Comparison of ENCODE assay signal across 21 cellular contexts in genomic region chr1:223225481-223225880, GRCh38.
A peak's percentile ranks its signal among the peaks of the same experiment; 100 is the strongest.
DNase-seq lines count a peak whose midpoint lies in the region; ATAC-seq, FAIRE-seq and TF ChIP-seq lines count a peak whose summit lies in the region.
"Had no signal": no experiment of that assay in that cellular context is flagged by ENCODE, and none has a peak within 500 bp of the region (broad histone marks: within the 10 kb centered on the region; RNA-seq: fewer than 3 reads in every experiment).

No MANE protein-coding gene starts in this region.

- in situ Hi-C loops in HepG2 (cut with HindIII; ENCODE audit: extremely low pct_ligation_motif_present, low pct_unique_long_range_greater_than_20kb): no loop called here

- H4K20me1 ChIP-seq in HepG2 (ENCODE audit: insufficient read depth, low read length): no peaks in the 10 kb centered on the region
- H4K20me1 ChIP-seq: BLaER1 treated with 17β-estradiol and CSF1 and Interleukin-3, amounts not matched to agents 10 nM and 100 nM had no signal

- no peak overlapping the region for H3K9ac ChIP-seq in HepG2 (ENCODE audit: insufficient read depth, low read depth, low read length)
- H3K9ac ChIP-seq: BLaER1 treated with 17β-estradiol and CSF1 and Interleukin-3, amounts not matched to agents 10 nM and 100 nM had no signal

- H3K4me1 Mint-ChIP-seq in endothelial cell (ENCODE audit: unreplicated experiment) (no peaks in the 10 kb centered on the region), nephron progenitor cell (no peaks in the 10 kb centered on the region), type B pancreatic cell (ENCODE audit: unreplicated experiment) (no peaks in the 10 kb centered on the region)

- no peak overlapping the region for H2AFZ ChIP-seq in HepG2 (ENCODE audit: low read length)

- no peak overlapping the region for H3K27ac Mint-ChIP-seq in endothelial cell (ENCODE audit: unreplicated experiment)
- H3K27ac Mint-ChIP-seq in nephron progenitor cell: peak overlapping the region; percentile 12
- H3K27ac Mint-ChIP-seq in type B pancreatic cell: no peak overlapping the region

- WGBS in HepG2 (ENCODE audit: low lambda C conversion rate): 27% methylated on average over 6 of the region's 6 CpGs
- 73 to 83% (median 81%) methylated on average over 6 of the region's 6 CpGs for whole genome bisulfite sequencing in spleen, 5 donors

- no peaks in the 10 kb centered on the region for H3K4me1 ChIP-seq in BE2C
- no peaks in the 10 kb centered on the region for H3K4me1 ChIP-seq in HepG2 (ENCODE audit: insufficient read depth, low read length)
- no peaks in the 10 kb centered on the region for H3K4me1 ChIP-seq in spleen
- H3K4me1 ChIP-seq: A549; BLaER1 treated with 17β-estradiol and CSF1 and Interleukin-3, amounts not matched to agents 10 nM and 100 nM; HAP-1 had no signal

- no peaks in the 10 kb centered on the region for H3K79me2 ChIP-seq in HepG2 (ENCODE audit: insufficient read depth, low read length)

- no peak for TF ChIP-seq RAD21 in HepG2 (CRISPR knock-in tag; IDR thresholded peaks at IDR 0.05)

- no peak for FAIRE-seq in HepG2 (lab: Jason Lieb, UNC)
- FAIRE-seq: A549, GM12878, H1 had no signal

- no peak overlapping the region for H3K27ac ChIP-seq in HepG2 (ENCODE audit: extremely low read length, insufficient read depth, low read length)
- no peak overlapping the region for H3K27ac ChIP-seq in spleen
- H3K27ac ChIP-seq: 22Rv1; A549; BLaER1 treated with 17β-estradiol and CSF1 and Interleukin-3, amounts not matched to agents 10 nM and 100 nM had no signal

- TF ChIP-seq CTCF in endothelial cell (IDR thresholded peaks at IDR 0.05; ENCODE audit: unreplicated experiment) (no peak), nephron progenitor cell (IDR thresholded peaks at IDR 0.05) (no peak), type B pancreatic cell (conservative IDR thresholded peaks at IDR 0.05) (no peak), BE2C (IDR thresholded peaks at IDR 0.05; ENCODE audit: low read depth, low read length) (no peak), HepG2 (CRISPR knock-in tag; IDR thresholded peaks at IDR 0.05) (no peak), spleen (IDR thresholded peaks at IDR 0.05 in 8 of 11, conservative IDR thresholded peaks at IDR 0.05 in 3 of 11) (no peak)

- H3K9me3 ChIP-seq in BE2C: no peaks in the 10 kb centered on the region
- H3K9me3 ChIP-seq in HepG2 (ENCODE audit: low read length): no peaks in the 10 kb centered on the region
- H3K9me3 ChIP-seq in spleen: no peaks in the 10 kb centered on the region
- H3K9me3 ChIP-seq: A549; BLaER1 treated with 17β-estradiol and CSF1 and Interleukin-3, amounts not matched to agents 10 nM and 100 nM; HAP-1 had no signal

- CTCF ChIA-PET in HepG2 (lab: Yijun Ruan, JAX; ENCODE audit: low intra/inter-chr PET ratio, low total read pairs): no interaction called here

- H3K27me3 ChIP-seq in BE2C (peaks cover 5% of the 10 kb centered on the region; the same call in 1 of the 2 replicates), HepG2 (ENCODE audit: control insufficient read depth in 1 of 2, insufficient read depth in 2 of 2, low read length in 2 of 2) (peaks cover 0 to 11% of the 10 kb centered on the region in 2 experiments; a peak in 3 of 5 replicates), spleen (replicated peaks in 1 of 7) (peaks cover 0 to 3% (median 0%) of the 10 kb centered on the region in 7 donors)
- H3K27me3 ChIP-seq: BLaER1 treated with 17β-estradiol and CSF1 and Interleukin-3, amounts not matched to agents 10 nM and 100 nM had no signal

- H3K4me3 Mint-ChIP-seq in endothelial cell (ENCODE audit: unreplicated experiment) (peak overlapping the region; percentile 26), nephron progenitor cell (no peak overlapping the region), type B pancreatic cell (no peak overlapping the region)
- H3K4me3 Mint-ChIP-seq: CD4-positive, CD25-positive, alpha-beta regulatory T cell; CD8-positive, alpha-beta memory T cell had no signal

- ATAC-seq in HepG2: no peak
- ATAC-seq: A549, GM12878 had no signal

- H3K4me3 ChIP-seq in BE2C (ENCODE audit: low read depth, low read length): no peak overlapping the region
- no peak overlapping the region for H3K4me3 ChIP-seq in HepG2 (replicated peaks in 1 of 3; ENCODE audit: insufficient read depth in 1 of 3, low read depth in 2 of 3, low read length in 3 of 3)
- H3K4me3 ChIP-seq in spleen: no peak overlapping the region
- H3K4me3 ChIP-seq: A549; BLaER1 treated with 17β-estradiol and CSF1 and Interleukin-3, amounts not matched to agents 10 nM and 100 nM; GM12878; HAP-1 had no signal

- TF ChIP-seq POLR2A in HepG2 (IDR thresholded peaks at IDR 0.05; ENCODE audit: insufficient read depth in 1 of 2, low read depth in 2 of 2, low read length in 2 of 2): no peak
- no peak for TF ChIP-seq POLR2A in spleen (IDR thresholded peaks at IDR 0.05)

- no TSS peak for BruUV-seq in HepG2 (replicated peaks; lab: Mats Ljungman, UMichigan)

- intact Hi-C loops in HepG2 (cut with micrococcal nuclease; ENCODE audit: unreplicated experiment): no loop called here
- intact Hi-C loops in spleen (cut with DNase I; ENCODE audit: low total_unique reads): no loop called here

- no peaks in the 10 kb centered on the region for H3K9me3 Mint-ChIP-seq in endothelial cell (ENCODE audit: unreplicated experiment)
- peaks cover 3% of the 10 kb centered on the region for H3K9me3 Mint-ChIP-seq in nephron progenitor cell
- no peaks in the 10 kb centered on the region for H3K9me3 Mint-ChIP-seq in type B pancreatic cell

- DNase-seq in activated CD8-positive, alpha-beta memory T cell treated with anti-CD3 and anti-CD28 coated beads for 24 hours: peak; percentile 30
- DNase-seq in activated CD8-positive, alpha-beta memory T cell treated with anti-CD3 and anti-CD28 coated beads, Interleukin-2, amount 50 U/mL, for 4 hours: no peak
- DNase-seq in endothelial cell (ENCODE audit: low spot score) (no peak), nephron progenitor cell (no peak), type B pancreatic cell (ENCODE audit: extremely low spot score, unreplicated experiment) (peak; percentile 42), BE2C (no peak), HepG2 (ENCODE audit: low spot score) (no peak), spleen (no peak)
- DNase-seq: CD4-positive, CD25-positive, alpha-beta regulatory T cell; CD8-positive, alpha-beta memory T cell; COR-L47; DMS 273 treated with DMSO at 0.1 percent for 48 hours; DMS53; DND-41; EL had no signal

- H3K4me2 ChIP-seq in HepG2 (ENCODE audit: low read depth, low read length): no peak overlapping the region
- H3K4me2 ChIP-seq: A549; BLaER1 treated with 17β-estradiol and CSF1 and Interleukin-3, amounts not matched to agents 10 nM and 100 nM had no signal

- no peak for TF ChIP-seq EP300 in HepG2 (IDR thresholded peaks at IDR 0.05; ENCODE audit: low read depth in 2 of 2, low read length in 2 of 2)
- no peak for TF ChIP-seq EP300 in HepG2 (CRISPR knock-in tag; IDR thresholded peaks at IDR 0.05; ENCODE audit: borderline replicate concordance)

- no peaks in the 10 kb centered on the region for H3K36me3 ChIP-seq in BE2C
- no peaks in the 10 kb centered on the region for H3K36me3 ChIP-seq in HepG2 (replicated peaks in 1 of 2; ENCODE audit: control insufficient read depth in 1 of 2, insufficient read depth in 2 of 2, low read length in 2 of 2)
- H3K36me3 ChIP-seq in spleen: no peaks in the 10 kb centered on the region
- H3K36me3 ChIP-seq: BLaER1 treated with 17β-estradiol and CSF1 and Interleukin-3, amounts not matched to agents 10 nM and 100 nM; HAP-1 had no signal

- H3K36me3 Mint-ChIP-seq in endothelial cell (ENCODE audit: low read depth, unreplicated experiment) (peaks cover 17% of the 10 kb centered on the region), nephron progenitor cell (ENCODE audit: low read depth) (peaks cover 8% of the 10 kb centered on the region), type B pancreatic cell (no peaks in the 10 kb centered on the region)
- H3K36me3 Mint-ChIP-seq: CD4-positive, CD25-positive, alpha-beta regulatory T cell had no signal

- H3K27me3 Mint-ChIP-seq in endothelial cell (ENCODE audit: unreplicated experiment) (peaks cover 15% of the 10 kb centered on the region), nephron progenitor cell (ENCODE audit: low read depth, poor library complexity) (peaks cover 41% of the 10 kb centered on the region), type B pancreatic cell (peaks cover 11% of the 10 kb centered on the region)

- POLR2A ChIA-PET in HepG2 (lab: Yijun Ruan, JAX): no interaction called here

TF ChIP-seq in HepG2, 621 proteins besides CTCF, POLR2A, EP300 and RAD21 (continues in another document):
- TF ChIP-seq NCOA5 (CRISPR knock-in tag; IDR thresholded peaks at IDR 0.05) (no peak), ISL2 (CRISPR knock-in tag; IDR thresholded peaks at IDR 0.05) (no peak), ZBTB10 (CRISPR knock-in tag; IDR thresholded peaks at IDR 0.05; ENCODE audit: borderline replicate concordance) (no peak), SNAI1 (CRISPR knock-in tag; IDR thresholded peaks at IDR 0.05; ENCODE audit: borderline replicate concordance) (no peak), RFX5 (IDR thresholded peaks at IDR 0.05; ENCODE audit: low read depth, low read length) (no peak), ZNF777 (CRISPR knock-in tag; IDR thresholded peaks at IDR 0.05) (no peak), MED13 (CRISPR knock-in tag; IDR thresholded peaks at IDR 0.05) (no peak), TCF7 (IDR thresholded peaks at IDR 0.05; ENCODE audit: low read depth) (no peak), SRY (CRISPR knock-in tag; IDR thresholded peaks at IDR 0.05) (no peak)

Comparison
In these comparisons a context has a peak if more than half of its experiments do, and no peak if none do; other contexts are left out.
1. DNase-seq: peak in activated CD8-positive, alpha-beta memory T cell treated with anti-CD3 and anti-CD28 coated beads for 24 hours (single experiment) and type B pancreatic cell (single experiment); none in activated CD8-positive, alpha-beta memory T cell treated with anti-CD3 and anti-CD28 coated beads, Interleukin-2, amount 50 U/mL, for 4 hours (single experiment), endothelial cell (single experiment), nephron progenitor cell (single experiment), BE2C (single experiment), HepG2 (single experiment) and spleen (single experiment).